In the genomic region with DNA sequence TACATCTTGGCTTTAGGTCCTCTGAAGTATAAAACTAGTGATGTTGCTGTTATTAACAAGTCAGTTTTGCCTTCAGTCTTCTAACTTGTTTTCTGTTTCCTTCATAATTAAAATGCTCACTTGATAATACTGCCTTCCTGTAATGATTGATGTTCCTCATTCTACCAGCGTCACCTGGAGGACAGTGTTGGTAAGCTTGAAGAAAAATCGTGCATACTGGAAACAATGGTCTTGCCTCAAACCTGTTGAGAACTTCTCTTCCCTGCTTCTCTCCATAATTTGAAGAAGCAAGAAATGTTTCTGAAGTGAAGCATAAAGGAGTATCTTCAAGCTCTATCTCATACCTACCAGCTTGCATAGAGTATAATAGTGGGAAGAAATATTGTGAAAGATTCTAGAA, we compare ENCODE assay signal across 8 cellular contexts. TPM values are rescaled to one million over a fixed set of nuclear protein-coding genes. Genes with fewer than 3 reads are reported as not detected.
DNase-seq lines count a peak whose midpoint lies in the region; ATAC-seq and TF ChIP-seq lines count a peak whose summit lies in the region.

No MANE protein-coding gene starts in this region.

- H3K4ac ChIP-seq in mesenchymal stem cell (ENCODE audit: low read depth in 1 of 2, low read length in 2 of 2): no peak overlapping the region

- peaks cover 59% of the 10 kb centered on the region for H3K4me1 Mint-ChIP-seq in stimulated activated naive CD8-positive, alpha-beta T cell treated with anti-CD3 and anti-CD28 coated beads, Interleukin-15, Interleukin-2, amounts not matched to agents 100 ng/mL and 50 ng/mL, for 24 hours (ENCODE audit: low read depth)

- H3K27ac Mint-ChIP-seq in stimulated activated naive CD8-positive, alpha-beta T cell treated with anti-CD3 and anti-CD28 coated beads, Interleukin-15, Interleukin-2, amounts not matched to agents 100 ng/mL and 50 ng/mL, for 24 hours: no peak overlapping the region

- peak overlapping the region; percentile 9 to 98 (median 96) for H3K27ac ChIP-seq in body of pancreas
- no peak overlapping the region for H3K27ac ChIP-seq in mesenchymal stem cell (ENCODE audit: low read length, poor library complexity, severe bottlenecking)

- TF ChIP-seq POLR2A in body of pancreas (IDR thresholded peaks at IDR 0.05): no peak

- H3K4me3 Mint-ChIP-seq in stimulated activated naive CD8-positive, alpha-beta T cell treated with anti-CD3 and anti-CD28 coated beads, Interleukin-15, Interleukin-2, amounts not matched to agents 100 ng/mL and 50 ng/mL, for 24 hours: peak overlapping the region; percentile 0

- H3K36me3 Mint-ChIP-seq in stimulated activated naive CD8-positive, alpha-beta T cell treated with anti-CD3 and anti-CD28 coated beads, Interleukin-15, Interleukin-2, amounts not matched to agents 100 ng/mL and 50 ng/mL, for 24 hours (ENCODE audit: low read depth): peaks cover 40% of the 10 kb centered on the region

- ATAC-seq in stimulated activated naive CD8-positive, alpha-beta T cell treated with anti-CD3 and anti-CD28 coated beads, Interleukin-15, Interleukin-2, amounts not matched to agents 100 U/mL and 50 U/mL, for 24 hours: no peak
- no peak for ATAC-seq in body of pancreas
- no peak for ATAC-seq in HG02642 (IDR thresholded peaks at IDR 0.05; ENCODE audit: poor library complexity, unreplicated experiment)
- no peak for ATAC-seq in GM21529 (IDR thresholded peaks at IDR 0.05; ENCODE audit: unreplicated experiment)

- peak overlapping the region; percentile 95 for H3K9ac ChIP-seq in mesenchymal stem cell (ENCODE audit: low read length)

- peaks cover 55% of the 10 kb centered on the region for H3K4me1 ChIP-seq in body of pancreas
- peaks cover 12% of the 10 kb centered on the region for H3K4me1 ChIP-seq in mesenchymal stem cell (ENCODE audit: control insufficient read depth, insufficient read depth, low read depth, low read length)

- H2AFZ ChIP-seq in mesenchymal stem cell (ENCODE audit: low read depth, low read length): no peak overlapping the region

- no peak overlapping the region for H3K23ac ChIP-seq in mesenchymal stem cell (ENCODE audit: low read length in 2 of 2)

- no peaks in the 10 kb centered on the region for H3K36me3 ChIP-seq in body of pancreas (replicated peaks in 1 of 2; ENCODE audit: insufficient read depth in 1 of 2, low read depth in 2 of 2)
- H3K36me3 ChIP-seq in mesenchymal stem cell (ENCODE audit: control insufficient read depth in 1 of 2, insufficient read depth in 2 of 2, low read depth in 1 of 2, low read length in 2 of 2): peaks cover 16 to 17% of the 10 kb centered on the region in 2 experiments

- H3K9me3 Mint-ChIP-seq in stimulated activated naive CD8-positive, alpha-beta T cell treated with anti-CD3 and anti-CD28 coated beads, Interleukin-15, Interleukin-2, amounts not matched to agents 100 ng/mL and 50 ng/mL, for 24 hours: no peaks in the 10 kb centered on the region

- H3K18ac ChIP-seq in mesenchymal stem cell (ENCODE audit: low read depth in 1 of 2, low read length in 2 of 2): no peak overlapping the region

- H3K14ac ChIP-seq in mesenchymal stem cell (ENCODE audit: low read length in 2 of 2): no peak overlapping the region

- H2BK15ac ChIP-seq in mesenchymal stem cell (ENCODE audit: low read depth, poor library complexity, severe bottlenecking): no peak overlapping the region

- H2BK5ac ChIP-seq in mesenchymal stem cell (ENCODE audit: low read depth, low read length, poor library complexity, severe bottlenecking): no peak overlapping the region

- H3K4me2 ChIP-seq in mesenchymal stem cell (ENCODE audit: low read length, poor library complexity, severe bottlenecking): no peak overlapping the region

- intact Hi-C loops in body of pancreas (cut with DNase I): no loop called here

- H3K79me1 ChIP-seq in mesenchymal stem cell (replicated peaks; ENCODE audit: low read length, poor library complexity, severe bottlenecking): no peaks in the 10 kb centered on the region

- no peak overlapping the region for H2BK120ac ChIP-seq in mesenchymal stem cell (ENCODE audit: low read depth, low read length)

- H4K8ac ChIP-seq in mesenchymal stem cell (ENCODE audit: low read length): no peak overlapping the region

- H3K9me3 ChIP-seq in body of pancreas: no peaks in the 10 kb centered on the region
- no peaks in the 10 kb centered on the region for H3K9me3 ChIP-seq in mesenchymal stem cell (ENCODE audit: control insufficient read depth, low read length)

- H3K27me3 ChIP-seq in body of pancreas (no peaks in the 10 kb centered on the region), mesenchymal stem cell (ENCODE audit: control insufficient read depth in 1 of 2, insufficient read depth in 1 of 2, low read length in 2 of 2) (no peaks in the 10 kb centered on the region)

- no peak overlapping the region for H2BK12ac ChIP-seq in mesenchymal stem cell (ENCODE audit: low read length in 2 of 2)

- TF ChIP-seq CTCF in body of pancreas (IDR thresholded peaks at IDR 0.05): peak in 6 of 7 experiments; percentile 21 to 68 (median 56)

- H4K91ac ChIP-seq in mesenchymal stem cell (ENCODE audit: low read length): no peak overlapping the region

- no peak for DNase-seq in stimulated activated naive CD8-positive, alpha-beta T cell treated with anti-CD3 and anti-CD28 coated beads, Interleukin-15, Interleukin-2, amounts not matched to agents 100 U/mL and 50 U/mL, for 24 hours
- DNase-seq in NOMO-1 (lab: John Stamatoyannopoulos, UW; ENCODE audit: unreplicated experiment in 2 of 2) (peak; percentile 20 to 75), body of pancreas (peak in 2 of 4 donors; percentile 26 to 36), mesenchymal stem cell (no peak), GOT3 (lab: John Stamatoyannopoulos, UW) (no peak)

- 7 to 8% methylated on average over 2 of the region's 2 CpGs for WGBS in body of pancreas, 2 donors
- WGBS in mesenchymal stem cell: 67% methylated on average over 1 of the region's 2 CpGs

- H3K27me3 Mint-ChIP-seq in stimulated activated naive CD8-positive, alpha-beta T cell treated with anti-CD3 and anti-CD28 coated beads, Interleukin-15, Interleukin-2, amounts not matched to agents 100 ng/mL and 50 ng/mL, for 24 hours: no peaks in the 10 kb centered on the region

- no peak overlapping the region for H2AK5ac ChIP-seq in mesenchymal stem cell (ENCODE audit: low read length, severe bottlenecking)

- H3K4me3 ChIP-seq in body of pancreas (no peak overlapping the region), mesenchymal stem cell (ENCODE audit: insufficient read depth in 1 of 2, low read depth in 1 of 2, low read length in 2 of 2) (no peak overlapping the region)

RNA-seq across cellular contexts. Expression of a gene that starts 3.0 kb away (rescaled TPM):
- total RNA-seq in body of pancreas: 10 to 100 TPM; 62.6 to 77.8 TPM
- 82.2 TPM for polyA plus RNA-seq in mesenchymal stem cell (2013, experiment 1 of 2)
- 82.8 TPM for polyA plus RNA-seq in mesenchymal stem cell (2013, experiment 2 of 2)

Comparison
In these comparisons a context has a peak if more than half of its experiments do, and no peak if none do; other contexts are left out.
1. DNase-seq: peak in NOMO-1 (2 of 2); none in stimulated activated naive CD8-positive, alpha-beta T cell treated with anti-CD3 and anti-CD28 coated beads, Interleukin-15, Interleukin-2, amounts not matched to agents 100 U/mL and 50 U/mL, for 24 hours (single experiment), mesenchymal stem cell (single experiment) and GOT3 (single experiment).